ENCODE assay signal across 27 cellular contexts in the genomic region with DNA sequence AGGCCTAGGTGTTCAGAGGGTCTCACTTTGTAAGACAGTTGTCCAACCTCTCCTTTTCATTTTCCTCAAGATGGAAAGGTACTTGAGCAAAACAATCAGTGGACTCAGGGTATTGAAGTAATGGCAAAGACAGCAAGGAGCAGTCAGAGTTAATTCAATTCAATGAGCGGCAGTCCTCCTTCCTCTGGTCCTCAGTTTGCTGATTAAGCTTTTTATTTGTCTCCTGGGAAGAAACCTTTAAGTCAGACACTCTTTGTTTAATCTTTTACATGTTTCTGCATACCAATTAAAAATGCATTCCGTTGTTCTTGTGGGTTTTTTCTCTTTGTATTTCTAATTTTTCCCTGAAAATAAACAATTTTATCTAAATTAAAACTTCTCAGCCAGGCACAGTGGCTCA. TPM values are rescaled to one million over a fixed set of nuclear protein-coding genes. Genes with fewer than 3 reads are reported as not detected.
"Had no signal": no experiment of that assay in that cellular context is flagged by ENCODE, and none has a peak within 500 bp of the region (broad histone marks: within the 10 kb centered on the region; RNA-seq: fewer than 3 reads in every experiment).

No MANE protein-coding gene starts in this region.

- H3K4me1 ChIP-seq: foreskin keratinocyte, heart left ventricle had no signal

- H3K9me3 ChIP-seq: ascending aorta, gastrocnemius medialis had no signal

- H3K27me3 ChIP-seq: ascending aorta, dorsolateral prefrontal cortex, foreskin keratinocyte, gastrocnemius medialis, heart left ventricle had no signal

- H3K4me3 ChIP-seq: ascending aorta, coronary artery, dorsolateral prefrontal cortex, gastrocnemius medialis, heart left ventricle had no signal

- DNase-seq: activated B cell treated with CpG ODN at 0.5 μM for 24 hours; activated CD4-positive, alpha-beta T cell treated with anti-CD3 and anti-CD28 coated beads for 48 hours; activated CD4-positive, alpha-beta T cell treated with anti-CD3 and anti-CD28 coated beads, Interleukin-2, amount 50 U/mL, for 1 hour; activated CD4-positive, alpha-beta T cell treated with anti-CD3 and anti-CD28 coated beads, Interleukin-2, amount 50 U/mL, for 48 hours; activated CD8-positive, alpha-beta memory T cell treated with anti-CD3 and anti-CD28 coated beads for 24 hours; activated CD8-positive, alpha-beta T cell treated with anti-CD3 and anti-CD28 coated beads for 36 hours; activated effector memory CD4-positive, alpha-beta T cell treated with Interleukin-2 at 50 U/mL for 16 hours; activated naive CD4-positive, alpha-beta T cell treated with anti-CD3 and anti-CD28 coated beads, Interleukin-2, amount 10 ng/mL, durations not matched to agents 7 days and 5 days; activated naive CD8-positive, alpha-beta T cell treated with anti-CD3 and anti-CD28 coated beads, Interleukin-2, amount 10 ng/mL, durations not matched to agents 7 days and 5 days; activated T-cell treated with anti-CD3 and anti-CD28 coated beads, Interleukin-2, amount 50 U/mL, for 4 hours; dorsolateral prefrontal cortex; effector memory CD4-positive, alpha-beta T cell; endodermal cell; foreskin keratinocyte; gastrocnemius medialis; glutamatergic neuron; heart left ventricle; T-helper 17 cell; T1000; WERI-Rb-1 had no signal

- ATAC-seq: activated CD4-positive, CD25-positive, alpha-beta regulatory T cell treated with anti-CD3 and anti-CD28 coated beads, Interleukin-2, amount 50 U/mL, for 24 hours; activated CD8-positive, alpha-beta T cell treated with anti-CD3 and anti-CD28 coated beads for 36 hours; activated naive CD4-positive, alpha-beta T cell treated with anti-CD3 and anti-CD28 coated beads, Interleukin-2, amount 50 U/mL, for 72 hours; activated T-cell treated with anti-CD3 and anti-CD28 coated beads, Interleukin-2, amount 50 U/mL, for 4 hours; activated T-helper 17 cell treated with anti-CD3 and anti-CD28 coated beads, Interleukin-2, amount 50 U/mL, for 72 hours; esophagus mucosa; foreskin keratinocyte; gastrocnemius medialis; heart left ventricle; T-helper 17 cell had no signal

- H3K27ac ChIP-seq: coronary artery, foreskin keratinocyte, heart left ventricle, WERI-Rb-1 had no signal

- FAIRE-seq: bronchial epithelial cell had no signal

- H3K36me3 ChIP-seq: ascending aorta, gastrocnemius medialis, heart left ventricle, WERI-Rb-1 had no signal

RNA-seq across cellular contexts. Expression of gene ALDH1L1, which starts 18.9 kb away (rescaled TPM):
- total RNA-seq: activated B cell treated with CpG ODN at 0.5 μM for 24 hours; activated CD8-positive, alpha-beta T cell treated with anti-CD3 and anti-CD28 coated beads for 36 hours; activated naive CD8-positive, alpha-beta T cell treated with anti-CD3 and anti-CD28 coated beads, Interleukin-2, amount 10 ng/mL, durations not matched to agents 7 days and 5 days; T-helper 17 cell had no signal
